Comparison of ENCODE assay signal across 8 cellular contexts in genomic region chr15:66472176-66472999, GRCh38. TPM values are rescaled to one million over a fixed set of nuclear protein-coding genes. Genes with fewer than 3 reads are reported as not detected.
A peak's percentile ranks its signal among the peaks of the same experiment; 100 is the strongest.
DNase-seq lines count a peak whose midpoint lies in the region; FAIRE-seq and TF ChIP-seq lines count a peak whose summit lies in the region.

No MANE protein-coding gene starts in this region.

- no peak for TF ChIP-seq POLR2A in GM12891 (IDR thresholded peaks at IDR 0.05; ENCODE audit: low read depth, low read length)

- H3K4me1 ChIP-seq in SJSA1 (replicated peaks) = peaks cover 24% of the 10 kb centered on the region
- no peaks in the 10 kb centered on the region for H3K4me1 ChIP-seq in small intestine (ENCODE audit: control insufficient read depth in 2 of 2, insufficient read depth in 1 of 2, low read depth in 1 of 2, low read length in 1 of 2)

- H3K36me3 ChIP-seq in SJSA1 = peaks cover 3% of the 10 kb centered on the region; the same call in 1 of the 2 replicates
- H3K36me3 ChIP-seq in small intestine (ENCODE audit: control insufficient read depth in 2 of 2, insufficient read depth in 2 of 2, low read length in 2 of 2) = no peaks in the 10 kb centered on the region

- H3K27me3 ChIP-seq in SJSA1 (replicated peaks) = no peaks in the 10 kb centered on the region
- no peaks in the 10 kb centered on the region for H3K27me3 ChIP-seq in small intestine (ENCODE audit: control insufficient read depth in 2 of 2, insufficient read depth in 2 of 2, low read length in 2 of 2)

- H3K9me3 ChIP-seq in SJSA1 (replicated peaks) (no peaks in the 10 kb centered on the region), small intestine (ENCODE audit: control insufficient read depth, low read depth) (no peaks in the 10 kb centered on the region)

- peak overlapping the region; percentile 46 for H3K27ac ChIP-seq in SJSA1
- H3K27ac ChIP-seq in small intestine (ENCODE audit: low read depth in 1 of 2, low read length in 1 of 2) = peak overlapping the region in 1 of 2 donors; percentile 18
- no peak overlapping the region for H3K27ac ChIP-seq in caudate nucleus (ENCODE audit: low read depth, low read length)

- H3K4me3 ChIP-seq in SJSA1 (no peak overlapping the region), small intestine (ENCODE audit: low read depth in 1 of 2, low read length in 2 of 2) (no peak overlapping the region)

- DNase-seq in GM12891 (ENCODE audit: insufficient read length, low spot score) (peak; percentile 55), HCEC 1CT (peak; percentile 44), SJSA1 (ENCODE audit: low read depth in 1 of 2, low spot score in 2 of 2) (peak in 1 of 2 experiments; percentile 64), NCI-H2196 treated with DMSO at 0.1 percent for 48 hours (lab: John Stamatoyannopoulos, UW; ENCODE audit: unreplicated experiment) (no peak), small intestine (no peak), caudate nucleus (lab: John Stamatoyannopoulos, UW) (no peak)
- peak; percentile 14 for DNase-seq in effector CD4-positive, alpha-beta T cell
- DNase-seq in stimulated activated CD4-positive, alpha-beta T cell treated with anti-CD3 and anti-CD28 coated beads, Interleukin-4, amount 100 ng/mL, for 4 hours = peak; percentile 1 to 27

- FAIRE-seq in GM12891 (lab: Jason Lieb, UNC) (peak; percentile 69), small intestine (lab: Jason Lieb, UNC) (no peak)

- 44 to 78% (median 72%) methylated on average over 8 of the region's 8 CpGs for WGBS in small intestine, 3 donors

TF ChIP-seq in GM12891, 5 proteins besides CTCF, POLR2A, EP300 and RAD21:
- TF ChIP-seq PAX5 (IDR thresholded peaks at IDR 0.05; ENCODE audit: insufficient read depth, low read length, severe bottlenecking) (no peak), TAF1 (IDR thresholded peaks at IDR 0.05; ENCODE audit: low read depth, low read length) (no peak), POLR2AphosphoS5 (IDR thresholded peaks at IDR 0.05; ENCODE audit: low read depth, low read length) (no peak), SPI1 (IDR thresholded peaks at IDR 0.05; ENCODE audit: low read depth, low read length) (no peak), POU2F2 (IDR thresholded peaks at IDR 0.05; ENCODE audit: low read depth, low read length) (no peak)

RNA-seq across cellular contexts. Expression of gene SNAPC5, which starts 25.2 kb away (rescaled TPM):
- polyA plus RNA-seq in GM12891 (2012; ENCODE audit: low read depth, missing spikeins) = 29.6 TPM
- total RNA-seq in SJSA1 (2014; rRNA removed; shearing (Covaris generic)) = 5.1 and 32.4 TPM in 2 replicates
- 10 to 100 TPM; 19.7 to 28.5 (median 23.7) TPM for polyA plus RNA-seq in small intestine

RNA-seq across cellular contexts. Expression of gene RPL4, which starts 32.3 kb away (rescaled TPM):
- polyA plus RNA-seq in GM12891 (2012; ENCODE audit: low read depth, missing spikeins) = 6,764 TPM
- total RNA-seq in SJSA1 (2014; rRNA removed; shearing (Covaris generic)) = 1,680 and 3,551 TPM in 2 replicates
- 1,000 to 10,000 TPM in 2 of 3 donors, 100 to 1,000 TPM in 1; 708 to 2,664 (median 1,742) TPM for polyA plus RNA-seq in small intestine

RNA-seq across cellular contexts. Expression of gene ZWILCH, which starts 32.7 kb away (rescaled TPM):
- 11.4 TPM for polyA plus RNA-seq in GM12891 (2012; ENCODE audit: low read depth, missing spikeins)
- 40.2 and 51.9 TPM in 2 replicates for total RNA-seq in SJSA1 (2014; rRNA removed; shearing (Covaris generic))
- 10 to 100 TPM in 1 of 3 donors, 1 to 10 TPM in 2; 2.5 to 10.7 (median 6.2) TPM for polyA plus RNA-seq in small intestine

Comparison
In these comparisons a context has a peak if more than half of its experiments do, and no peak if none do; other contexts are left out.
1. DNase-seq: peak in GM12891 (single experiment), HCEC 1CT (single experiment), effector CD4-positive, alpha-beta T cell (single experiment) and stimulated activated CD4-positive, alpha-beta T cell treated with anti-CD3 and anti-CD28 coated beads, Interleukin-4, amount 100 ng/mL, for 4 hours (2 of 2); none in NCI-H2196 treated with DMSO at 0.1 percent for 48 hours (single experiment), small intestine (single experiment) and caudate nucleus (0 of 61).